In the genomic region with DNA sequence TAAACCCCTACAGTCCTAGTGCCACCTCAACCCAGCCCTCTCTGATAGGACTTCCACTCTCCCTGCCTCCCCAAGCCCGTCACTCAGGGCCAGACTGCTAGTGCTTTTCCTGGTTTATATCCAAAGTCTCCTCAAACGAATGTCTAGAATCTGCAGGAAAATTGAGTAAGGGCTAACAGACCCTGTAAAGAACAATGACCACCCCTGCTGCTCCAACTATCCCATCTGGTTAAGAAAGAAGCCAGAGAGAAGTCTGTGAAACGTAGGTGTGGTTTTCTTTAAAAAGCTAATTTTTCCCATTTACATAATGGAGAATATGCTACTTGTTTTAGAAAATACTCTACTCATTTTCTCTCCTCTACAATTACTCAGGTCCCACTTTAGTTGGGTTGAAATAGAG, we compare ENCODE assay signal across 32 cellular contexts.
"Had no signal": no experiment of that assay in that cellular context is flagged by ENCODE, and none has a peak within 500 bp of the region (broad histone marks: within the 10 kb centered on the region; RNA-seq: fewer than 3 reads in every experiment).

No MANE protein-coding gene starts in this region.

- H3K27me3 ChIP-seq: esophagus muscularis mucosa, foreskin keratinocyte, heart right ventricle, left lung, right lobe of liver, stomach, tibial nerve, upper lobe of left lung had no signal

- H2AFZ ChIP-seq: parathyroid adenoma had no signal

- H3K4me1 Mint-ChIP-seq: immature natural killer cell; naive B cell; neural crest cell; stimulated activated effector memory CD8-positive, alpha-beta T cell treated with anti-CD3 and anti-CD28 coated beads, Interleukin-12 subunit alpha, Interleukin-12 subunit beta, amount 100 ng/mL, for 72 hours had no signal

- ATAC-seq: foreskin keratinocyte, heart right ventricle, left cardiac atrium, left lung, mucosa of descending colon, right lobe of liver had no signal

- H3K36me3 ChIP-seq: esophagus muscularis mucosa, heart right ventricle, left lung, right lobe of liver, stomach, thoracic aorta, tibial nerve, upper lobe of left lung had no signal

- H3K4me3 Mint-ChIP-seq: immature natural killer cell; mesothelial cell of epicardium; natural killer cell treated with Interleukin-12 subunit alpha and Interleukin-12 subunit beta and Interleukin-15 and Interleukin-18, amount 100 ng/mL, for 72 hours; neural crest cell; stimulated activated effector memory CD8-positive, alpha-beta T cell treated with anti-CD3 and anti-CD28 coated beads, Interleukin-12 subunit alpha, Interleukin-12 subunit beta, amount 100 ng/mL, for 72 hours had no signal

- H3K4me1 ChIP-seq: foreskin keratinocyte, left lung, parathyroid adenoma, right lobe of liver had no signal

- FAIRE-seq: colon, endothelial cell of umbilical vein, small intestine, urothelium cell line had no signal

- H3K27me3 Mint-ChIP-seq: natural killer cell treated with Interleukin-12 subunit alpha and Interleukin-12 subunit beta and Interleukin-15 and Interleukin-18, amount 100 ng/mL, for 72 hours; progenitor cell of endocrine pancreas had no signal

- H3K9me3 Mint-ChIP-seq: mesothelial cell of epicardium had no signal

- DNase-seq: cerebellar nuclear complex; effector CD8-positive, alpha-beta T cell; foreskin keratinocyte; glutamatergic neuron; heart right ventricle; hippocampal formation; immature natural killer cell; islet precursor cell; left cardiac atrium; left lung; mesenchymal stem cell; naive B cell; right lobe of liver; small intestine; stimulated activated CD4-positive, alpha-beta T cell treated with anti-CD3 and anti-CD28 coated beads, Interleukin-15, amount 100 ng/mL, for 24 hours; stimulated activated CD4-positive, alpha-beta T cell treated with anti-CD3 and anti-CD28 coated beads, Interleukin-4, amount 100 ng/mL, for 1 hour; stimulated activated naive CD4-positive, alpha-beta T cell treated with Interleukin-2 at 50 U/mL for 16 hours; stomach had no signal

- H3K9me3 ChIP-seq: esophagus muscularis mucosa, heart right ventricle, left lung, mucosa of descending colon, right lobe of liver, stomach, thoracic aorta, tibial nerve, upper lobe of left lung had no signal

- H3K27ac ChIP-seq: esophagus muscularis mucosa, foreskin keratinocyte, heart right ventricle, left lung, parathyroid adenoma, right lobe of liver, stomach, thoracic aorta, tibial nerve, upper lobe of left lung had no signal

- H3K4me3 ChIP-seq: esophagus muscularis mucosa, heart right ventricle, left lung, mucosa of descending colon, right lobe of liver, stomach, thoracic aorta, tibial nerve, upper lobe of left lung had no signal

- H3K36me3 Mint-ChIP-seq: immature natural killer cell; mesothelial cell of epicardium; naive B cell; natural killer cell treated with Interleukin-12 subunit alpha and Interleukin-12 subunit beta and Interleukin-15 and Interleukin-18, amount 100 ng/mL, for 72 hours; stimulated activated effector memory CD8-positive, alpha-beta T cell treated with anti-CD3 and anti-CD28 coated beads, Interleukin-12 subunit alpha, Interleukin-12 subunit beta, amount 100 ng/mL, for 72 hours had no signal

- H3K79me2 ChIP-seq: parathyroid adenoma had no signal

- H3K27ac Mint-ChIP-seq: immature natural killer cell; mesothelial cell of epicardium; natural killer cell treated with Interleukin-12 subunit alpha and Interleukin-12 subunit beta and Interleukin-15 and Interleukin-18, amount 100 ng/mL, for 72 hours; progenitor cell of endocrine pancreas; stimulated activated effector memory CD8-positive, alpha-beta T cell treated with anti-CD3 and anti-CD28 coated beads, Interleukin-12 subunit alpha, Interleukin-12 subunit beta, amount 100 ng/mL, for 72 hours had no signal

- H3K9ac ChIP-seq: parathyroid adenoma had no signal
